21 cellular contexts compared by ENCODE assay signal in the genomic region with DNA sequence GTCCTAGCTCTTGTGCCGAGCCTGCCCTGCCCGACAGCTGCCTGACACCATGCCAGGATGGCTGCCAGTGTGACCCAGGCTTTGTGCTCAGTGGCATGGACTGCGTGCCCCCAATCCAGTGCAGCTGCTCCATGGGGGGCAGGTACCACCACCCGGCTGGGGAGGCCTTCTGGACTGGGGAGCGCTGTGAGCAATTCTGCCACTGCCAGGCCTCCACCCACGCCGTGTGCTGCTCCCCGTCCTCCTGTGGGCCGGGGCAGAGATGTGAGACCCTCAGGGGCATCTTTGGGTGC. TPM values are rescaled to one million over a fixed set of nuclear protein-coding genes. Genes with fewer than 3 reads are reported as not detected.
DNase-seq lines count a peak whose midpoint lies in the region; ATAC-seq and TF ChIP-seq lines count a peak whose summit lies in the region.
"Had no signal": no experiment of that assay in that cellular context is flagged by ENCODE, and none has a peak within 500 bp of the region (broad histone marks: within the 10 kb centered on the region; RNA-seq: fewer than 3 reads in every experiment).

No MANE protein-coding gene starts in this region.

- POLR2A ChIA-PET in CD8-positive, alpha-beta T cell (lab: Charles Lee) = no interaction called here

- TF ChIP-seq POLR2A in esophagus squamous epithelium (IDR thresholded peaks at IDR 0.05) = no peak

- no peaks in the 10 kb centered on the region for H3K27me3 Mint-ChIP-seq in CD8-positive, alpha-beta T cell (ENCODE audit: low read depth)

- H3K27ac ChIP-seq in esophagus squamous epithelium (peak overlapping the region in 3 of 4 donors; percentile 81 to 87 (median 83)), substantia nigra (ENCODE audit: low read depth, low read length, poor library complexity, severe bottlenecking) (peak overlapping the region; percentile 95), aorta (ENCODE audit: low read depth in 1 of 2, low read length in 2 of 2) (no peak overlapping the region)
- H3K27ac ChIP-seq in CD8-positive, alpha-beta T cell (ENCODE audit: low read depth, low read length) = no peak overlapping the region
- H3K27ac ChIP-seq: hepatocyte, SJSA1 had no signal

- no peaks in the 10 kb centered on the region for H3K36me3 Mint-ChIP-seq in CD8-positive, alpha-beta T cell
- H3K36me3 Mint-ChIP-seq: stimulated activated memory B cell treated with anti-CD40 and anti-IgM and Interleukin-4, amounts not matched to agents 10 μg/mL and 1 μg/mL and 100 μg/mL, for 72 hours had no signal

- H3K27ac Mint-ChIP-seq in CD8-positive, alpha-beta T cell = no peak overlapping the region
- H3K27ac Mint-ChIP-seq: stimulated activated memory B cell treated with anti-CD40 and anti-IgM and Interleukin-4, amounts not matched to agents 10 μg/mL and 1 μg/mL and 100 μg/mL, for 72 hours had no signal

- no peaks in the 10 kb centered on the region for H3K9me3 Mint-ChIP-seq in CD8-positive, alpha-beta T cell
- H3K9me3 Mint-ChIP-seq: stimulated activated memory B cell treated with anti-CD40 and anti-IgM and Interleukin-4, amounts not matched to agents 10 μg/mL and 1 μg/mL and 100 μg/mL, for 72 hours had no signal

- no peaks in the 10 kb centered on the region for H3K4me1 Mint-ChIP-seq in CD8-positive, alpha-beta T cell (ENCODE audit: low read depth)
- H3K4me1 Mint-ChIP-seq: stimulated activated memory B cell treated with anti-CD40 and anti-IgM and Interleukin-4, amounts not matched to agents 10 μg/mL and 1 μg/mL and 100 μg/mL, for 72 hours had no signal

- no peak for TF ChIP-seq CTCF in esophagus squamous epithelium (IDR thresholded peaks at IDR 0.05)
- no peak for TF ChIP-seq CTCF in CD8-positive, alpha-beta T cell (IDR thresholded peaks at IDR 0.05)

- no peaks in the 10 kb centered on the region for H3K27me3 ChIP-seq in esophagus squamous epithelium
- H3K27me3 ChIP-seq in aorta (ENCODE audit: control insufficient read depth in 1 of 2, insufficient read depth in 2 of 2, low read length in 1 of 2) = no peaks in the 10 kb centered on the region
- H3K27me3 ChIP-seq in CD8-positive, alpha-beta T cell (ENCODE audit: insufficient read depth, low read length) = no peaks in the 10 kb centered on the region
- H3K27me3 ChIP-seq: hepatocyte, SJSA1 had no signal

- H3K4me3 Mint-ChIP-seq in CD8-positive, alpha-beta T cell = no peak overlapping the region
- H3K4me3 Mint-ChIP-seq: stimulated activated memory B cell treated with anti-CD40 and anti-IgM and Interleukin-4, amounts not matched to agents 10 μg/mL and 1 μg/mL and 100 μg/mL, for 72 hours had no signal

- DNase-seq in amygdala (lab: John Stamatoyannopoulos, UW) (peak in 49 of 56 donors; percentile 16 to 90 (median 71)), esophagus squamous epithelium (lab: John Stamatoyannopoulos, UW) (no peak), nucleus accumbens (lab: John Stamatoyannopoulos, UW) (peak in 52 of 56 donors; percentile 18 to 88 (median 70)), substantia nigra (lab: John Stamatoyannopoulos, UW) (peak in 47 of 49 donors; percentile 28 to 89 (median 72)), aorta (no peak), left cardiac atrium (no peak)
- DNase-seq in CD8-positive, alpha-beta T cell = no peak
- DNase-seq: activated CD4-positive, CD25-positive, alpha-beta regulatory T cell treated with anti-CD3 and anti-CD28 coated beads, Interleukin-2, amount 50 U/mL, for 72 hours; activated CD8-positive, alpha-beta memory T cell treated with anti-CD3 and anti-CD28 coated beads for 24 hours; activated T-cell treated with anti-CD3 and anti-CD28 coated beads, Interleukin-2, amount 50 U/mL, for 1 hour; foreskin fibroblast; NCI-H1930; NCI-H69; retina; stimulated activated CD4-positive, alpha-beta T cell treated with anti-CD3 and anti-CD28 coated beads, Interleukin-4, amount 100 ng/mL, for 1 hour; T-helper 1 cell had no signal

- no peaks in the 10 kb centered on the region for H3K9me3 ChIP-seq in esophagus squamous epithelium
- H3K9me3 ChIP-seq in aorta (ENCODE audit: control insufficient read depth, low read length) = no peaks in the 10 kb centered on the region
- H3K9me3 ChIP-seq in CD8-positive, alpha-beta T cell (ENCODE audit: low read length) = no peaks in the 10 kb centered on the region
- H3K9me3 ChIP-seq: SJSA1 had no signal

- intact Hi-C loops in esophagus squamous epithelium (cut with DNase I) (no loop called here), aorta (cut with DNase I) (no loop called here), left cardiac atrium (cut with DNase I) (no loop called here)
- intact Hi-C loops in CD8-positive, alpha-beta T cell (cut with DNase I, micrococcal nuclease) = no loop called here

- H3K36me3 ChIP-seq in esophagus squamous epithelium (no peaks in the 10 kb centered on the region), aorta (ENCODE audit: control insufficient read depth in 1 of 2, insufficient read depth in 2 of 2, low read length in 1 of 2) (no peaks in the 10 kb centered on the region)
- H3K36me3 ChIP-seq in CD8-positive, alpha-beta T cell (ENCODE audit: insufficient read depth, low read length) = no peaks in the 10 kb centered on the region
- H3K36me3 ChIP-seq: SJSA1 had no signal

- peaks cover 5 to 49% (median 20%) of the 10 kb centered on the region in 3 donors for H3K4me1 ChIP-seq in esophagus squamous epithelium
- no peaks in the 10 kb centered on the region for H3K4me1 ChIP-seq in aorta (ENCODE audit: control insufficient read depth in 1 of 2, insufficient read depth in 2 of 2, low read length in 2 of 2)
- no peaks in the 10 kb centered on the region for H3K4me1 ChIP-seq in CD8-positive, alpha-beta T cell (ENCODE audit: insufficient read depth, low read length)
- H3K4me1 ChIP-seq: SJSA1 had no signal

- CTCF ChIA-PET in CD8-positive, alpha-beta T cell (lab: Charles Lee) = interaction anchor here (0.6 to 1.9 kb wide), 3 partner anchors 8 to 357 kb away, joined by 3 to 4 read pairs (median 4); no protein-coding TSS in a partner anchor

- whole genome bisulfite sequencing in esophagus squamous epithelium, 2 donors = 89 to 92% methylated on average over 3 to 7 of the region's 9 CpGs
- WGBS in aorta, 2 donors = 86 to 96% methylated on average over 9 of the region's 9 CpGs

- H3K4me3 ChIP-seq in esophagus squamous epithelium (no peak overlapping the region), aorta (ENCODE audit: low read length in 2 of 2) (no peak overlapping the region)
- no peak overlapping the region for H3K4me3 ChIP-seq in CD8-positive, alpha-beta T cell (ENCODE audit: low read depth, low read length)
- H3K4me3 ChIP-seq: hepatocyte, SJSA1 had no signal

- no peak for ATAC-seq in aorta (ENCODE audit: low FRiP score)
- ATAC-seq in left cardiac atrium = no peak
- ATAC-seq in CD8-positive, alpha-beta T cell = no peak
- ATAC-seq: stimulated activated memory B cell treated with anti-CD40 and anti-IgM and Interleukin-4, amounts not matched to agents 10 μg/mL and 1 μg/mL and 100 μg/mL, for 72 hours had no signal

RNA-seq across cellular contexts. Expression of a gene that starts 9.4 kb away (rescaled TPM):
- total RNA-seq in esophagus squamous epithelium (100 to 1,000 TPM; 282 to 837 (median 489) TPM), aorta (1 to 10 TPM in 1 of 2 donors, under 1 TPM in 1; 0.49 to 1.2 TPM), left cardiac atrium (1 to 10 TPM; 1.5 to 3.6 TPM)
- 10 to 100 TPM in 1 of 2 donors, 1 to 10 TPM in 1; 7.4 to 77.6 TPM for polyA plus RNA-seq in aorta
- total RNA-seq in CD8-positive, alpha-beta T cell = not detected
- total RNA-seq: epithelial cell of proximal tubule, liver, SJSA1 had no signal

RNA-seq across cellular contexts. Expression of a gene that starts 28.6 kb away (rescaled TPM):
- total RNA-seq in esophagus squamous epithelium = 1 to 10 TPM; 1.3 to 8.2 (median 1.6) TPM
- total RNA-seq in aorta = 10 to 100 TPM; 17.5 TPM
- 10 to 100 TPM in 1 of 2 donors, 1 to 10 TPM in 1; 5.1 to 15.0 TPM for polyA plus RNA-seq in aorta
- total RNA-seq in left cardiac atrium = 10 to 100 TPM; 11.6 to 17.9 TPM
- total RNA-seq in CD8-positive, alpha-beta T cell = under 1 TPM; 0.72 to 0.90 TPM
- total RNA-seq: epithelial cell of proximal tubule, SJSA1 had no signal

RNA-seq across cellular contexts. Expression of a gene that starts 32.4 kb away (rescaled TPM):
- total RNA-seq in esophagus squamous epithelium (10 to 100 TPM in 2 of 4 donors, 1 to 10 TPM in 1, not detected in 1; 3.9 to 29.9 (median 10.1) TPM), aorta (100 to 1,000 TPM; 179 to 202 TPM), left cardiac atrium (100 to 1,000 TPM; 297 to 393 TPM)
- 100 to 1,000 TPM; 150 to 288 TPM for polyA plus RNA-seq in aorta
- total RNA-seq in CD8-positive, alpha-beta T cell = 1 to 10 TPM; 1.2 to 2.4 TPM
- total RNA-seq: epithelial cell of proximal tubule, SJSA1 had no signal

RNA-seq across cellular contexts. Expression of a gene that starts 36.8 kb away (rescaled TPM):
- total RNA-seq in esophagus squamous epithelium (not detected), aorta (under 1 TPM in 1 of 2 donors, not detected in 1; 0.63 TPM), left cardiac atrium (not detected)
- polyA plus RNA-seq in aorta = 1 to 10 TPM in 1 of 2 donors, not detected in 1; 1.8 TPM
- total RNA-seq in CD8-positive, alpha-beta T cell = 10 to 100 TPM; 12.1 to 13.5 TPM
- total RNA-seq: epithelial cell of proximal tubule, SJSA1 had no signal

RNA-seq across cellular contexts. Expression of a gene that starts 48.3 kb away (rescaled TPM):
- total RNA-seq in esophagus squamous epithelium (100 to 1,000 TPM in 1 of 4 donors, 10 to 100 TPM in 3; 39.3 to 146 (median 45.7) TPM), aorta (100 to 1,000 TPM in 1 of 2 donors, 10 to 100 TPM in 1; 71.7 to 126 TPM), left cardiac atrium (10 to 100 TPM; 35.5 to 46.7 TPM)
- polyA plus RNA-seq in aorta = 100 to 1,000 TPM in 1 of 2 donors, 10 to 100 TPM in 1; 89.5 to 179 TPM
- 100 to 1,000 TPM; 426 to 440 TPM for total RNA-seq in CD8-positive, alpha-beta T cell

Comparison
In these comparisons a context has a peak if more than half of its experiments do, and no peak if none do; other contexts are left out.
1. DNase-seq: peak in amygdala (49 of 56), nucleus accumbens (52 of 56) and substantia nigra (47 of 49); none in esophagus squamous epithelium (single experiment), aorta (0 of 2), left cardiac atrium (single experiment) and CD8-positive, alpha-beta T cell (0 of 7).
2. H3K27ac ChIP-seq: peak in esophagus squamous epithelium (3 of 4) and substantia nigra (single experiment); none in aorta (0 of 2) and CD8-positive, alpha-beta T cell (single experiment).
3. RNA of a gene that starts 9.4 kb away (total RNA-seq): 282 to 837 TPM in esophagus squamous epithelium; 1.5 to 3.6 TPM in left cardiac atrium, 0.49 to 1.2 TPM in aorta and not detected in CD8-positive, alpha-beta T cell; every median in the first group is over 10 times any median in the second.
4. RNA of a gene that starts 32.4 kb away (total RNA-seq): 297 to 393 TPM in left cardiac atrium and 179 to 202 TPM in aorta; 3.9 to 29.9 TPM in esophagus squamous epithelium and 1.2 to 2.4 TPM in CD8-positive, alpha-beta T cell; every median in the first group is over 4 times any median in the second.